10 cellular contexts compared by ENCODE assay signal in genomic region chr1:38044224-38045215, GRCh38. TPM values are rescaled to one million over a fixed set of nuclear protein-coding genes. Genes with fewer than 3 reads are reported as not detected.
A peak's percentile ranks its signal among the peaks of the same experiment; 100 is the strongest.
DNase-seq lines count a peak whose midpoint lies in the region; ATAC-seq and TF ChIP-seq lines count a peak whose summit lies in the region.
"Had no signal": no experiment of that assay in that cellular context is flagged by ENCODE, and none has a peak within 500 bp of the region (broad histone marks: within the 10 kb centered on the region; RNA-seq: fewer than 3 reads in every experiment).

No MANE protein-coding gene starts in this region.

- H3K36me3 ChIP-seq in breast epithelium (no peaks in the 10 kb centered on the region), body of pancreas (replicated peaks in 1 of 2; ENCODE audit: insufficient read depth in 1 of 2, low read depth in 2 of 2) (no peaks in the 10 kb centered on the region)

- CTCF ChIA-PET in AG04449 (lab: Yijun Ruan, JAX), result interaction anchor here (2.2 kb wide), 1 partner anchor 788 kb away, joined by 6 read pairs; no protein-coding TSS in a partner anchor

- H2BK5ac ChIP-seq in H9 (ENCODE audit: insufficient read length, low read length), result no peak overlapping the region

- H2AK5ac ChIP-seq in H9 (ENCODE audit: insufficient read length, low read length), result no peak overlapping the region

- H3K79me2 ChIP-seq in H9 (ENCODE audit: insufficient read depth, low read length), result no peaks in the 10 kb centered on the region; the same call in 1 of the 2 replicates

- H3K9ac ChIP-seq in H9 (ENCODE audit: extremely low read depth, insufficient read length, low read length), result no peak overlapping the region

- no peaks in the 10 kb centered on the region for H3K79me1 ChIP-seq in H9 (ENCODE audit: insufficient read depth, low read depth, low read length, poor library complexity, severe bottlenecking)

- H3K27ac Mint-ChIP-seq in H9 (0 out of 7 replicates have a peak overlapping the region, but pooled peaks of 1 of the 3 experiments have one; percentile 22), mesothelial cell of epicardium (no peak overlapping the region)

- no peak for TF ChIP-seq CTCF in AG04449 (IDR thresholded peaks at IDR 0.05; ENCODE audit: insufficient read depth, low read length, missing control alignments)
- TF ChIP-seq CTCF in H9 (conservative IDR thresholded peaks at IDR 0.05), result no peak
- TF ChIP-seq CTCF in breast epithelium (IDR thresholded peaks at IDR 0.05), result no peak
- TF ChIP-seq CTCF in mesothelial cell of epicardium (IDR thresholded peaks at IDR 0.05; ENCODE audit: unreplicated experiment), result no peak
- no peak for TF ChIP-seq CTCF in body of pancreas (IDR thresholded peaks at IDR 0.05)

- no peak overlapping the region for H2BK120ac ChIP-seq in H9 (ENCODE audit: low read depth, low read length, poor library complexity, severe bottlenecking)

- H3K9me3 ChIP-seq in H9 (ENCODE audit: control insufficient read depth, low read depth, low read length), result no peaks in the 10 kb centered on the region
- no peaks in the 10 kb centered on the region for H3K9me3 ChIP-seq in breast epithelium
- no peaks in the 10 kb centered on the region for H3K9me3 ChIP-seq in body of pancreas

- no peak overlapping the region for H3K56ac ChIP-seq in H9 (ENCODE audit: insufficient read length, low read depth, low read length)

- H3K14ac ChIP-seq in H9 (ENCODE audit: insufficient read depth, low read length), result no peak overlapping the region

- H2BK12ac ChIP-seq in H9 (ENCODE audit: insufficient read length, low read depth, low read length), result no peak overlapping the region

- H2BK20ac ChIP-seq in H9 (ENCODE audit: low read depth, low read length, poor library complexity, severe bottlenecking), result no peak overlapping the region

- peak overlapping the region; percentile 28 for H3K4me3 ChIP-seq in AG04449 (ENCODE audit: low read depth, low read length)
- peak overlapping the region; percentile 18 to 70 (median 63) for H3K4me3 ChIP-seq in breast epithelium
- H3K4me3 ChIP-seq in body of pancreas, result no peak overlapping the region

- POLR2A ChIA-PET in AG04449 (lab: Yijun Ruan, JAX), result no interaction called here

- H3K4ac ChIP-seq in H9 (ENCODE audit: low read depth, low read length), result no peak overlapping the region

- H3K27ac ChIP-seq in H9 (ENCODE audit: insufficient read length, low read depth, low read length) (no peak overlapping the region), breast epithelium (no peak overlapping the region), body of pancreas (no peak overlapping the region)
- H3K27ac ChIP-seq: epithelial cell of prostate had no signal

- H3K4me2 ChIP-seq in H9 (ENCODE audit: insufficient read depth, insufficient read length, low read length), result peak overlapping the region; percentile 68

- H3K4me3 Mint-ChIP-seq in H9 (peak overlapping the region; percentile 79 to 98), mesothelial cell of epicardium (peak overlapping the region; percentile 40)

- H3K23me2 ChIP-seq in H9 (ENCODE audit: insufficient read length, low read depth, low read length, poor library complexity, severe bottlenecking), result peaks cover 22% of the 10 kb centered on the region

- intact Hi-C loops in breast epithelium (cut with DNase I; ENCODE audit: low total_unique reads), result no loop called here
- intact Hi-C loops in body of pancreas (cut with DNase I), result no loop called here

- no peak overlapping the region for H2AFZ ChIP-seq in H9 (ENCODE audit: low read length)

- H3K4me1 Mint-ChIP-seq in H9, result peaks cover 35 to 54% of the 10 kb centered on the region in 2 experiments
- peaks cover 6% of the 10 kb centered on the region for H3K4me1 Mint-ChIP-seq in mesothelial cell of epicardium

- no peak overlapping the region for H3T11ph ChIP-seq in H9 (ENCODE audit: low read length)

- WGBS in H9 (ENCODE audit: extremely low coverage, insufficient read length, low lambda C conversion rate), result no CpG with 5 or more reads among the region's 70 CpGs
- WGBS in body of pancreas, 2 donors, result 5 to 8% methylated on average over 57 to 69 of the region's 70 CpGs

- no peak overlapping the region for H4K8ac ChIP-seq in H9 (replicated peaks; ENCODE audit: insufficient read length, low read depth, low read length)

- H2BK15ac ChIP-seq in H9 (ENCODE audit: low read depth, low read length), result no peak overlapping the region

- peaks cover 10% of the 10 kb centered on the region; the same call in 1 of the 2 replicates for H3K27me3 ChIP-seq in H9 (ENCODE audit: insufficient read depth, low read length)
- H3K27me3 ChIP-seq in breast epithelium, result peaks cover 12 to 38% of the 10 kb centered on the region in 2 donors
- peaks cover 0 to 29% of the 10 kb centered on the region in 2 donors for H3K27me3 ChIP-seq in body of pancreas

- H3K36me3 Mint-ChIP-seq in H9 (ENCODE audit: insufficient read depth in 1 of 3, low read depth in 3 of 3), result peaks cover 16 to 33% (median 32%) of the 10 kb centered on the region in 3 experiments
- no peaks in the 10 kb centered on the region for H3K36me3 Mint-ChIP-seq in mesothelial cell of epicardium

- H4K5ac ChIP-seq in H9 (ENCODE audit: insufficient read length, low read depth, low read length), result no peak overlapping the region

- peaks cover 2 to 4% of the 10 kb centered on the region in 2 experiments; a peak in 3 of 5 replicates for H3K9me3 Mint-ChIP-seq in H9
- no peaks in the 10 kb centered on the region for H3K9me3 Mint-ChIP-seq in mesothelial cell of epicardium

- TF ChIP-seq POLR2A in breast epithelium (IDR thresholded peaks at IDR 0.05) (no peak), body of pancreas (IDR thresholded peaks at IDR 0.05) (no peak)

- no peaks in the 10 kb centered on the region for H4K20me1 ChIP-seq in H9 (ENCODE audit: control insufficient read depth, insufficient read depth, insufficient read length)

- H3K27me3 Mint-ChIP-seq in H9 (ENCODE audit: low read depth) (peaks cover 56% of the 10 kb centered on the region), mesothelial cell of epicardium (ENCODE audit: low read depth) (peaks cover 82% of the 10 kb centered on the region)

- DNase-seq in AG04449 (ENCODE audit: low read depth, low spot score), result no peak
- DNase-seq in H9, result no peak
- no peak for DNase-seq in breast epithelium (ENCODE audit: low spot score in 2 of 2)
- no peak for DNase-seq in mesothelial cell of epicardium (ENCODE audit: low spot score in 2 of 2, unreplicated experiment in 2 of 2)
- DNase-seq in COLO829 (ENCODE audit: low spot score), result no peak
- DNase-seq in body of pancreas, result no peak
- DNase-seq in anterior cingulate cortex (lab: John Stamatoyannopoulos, UW), result no peak
- DNase-seq: NCI-H1436 had no signal

- H3K4me1 ChIP-seq in H9 (ENCODE audit: insufficient read depth, low read length) (peaks cover 1% of the 10 kb centered on the region; the same call in 1 of the 2 replicates), breast epithelium (peaks cover 3 to 4% of the 10 kb centered on the region in 2 donors), body of pancreas (peaks cover 27% of the 10 kb centered on the region)

- ATAC-seq in HG02884 (IDR thresholded peaks at IDR 0.05; ENCODE audit: unreplicated experiment), result no peak
- no peak for ATAC-seq in body of pancreas

- no peak overlapping the region for H4K91ac ChIP-seq in H9 (ENCODE audit: insufficient read length, low read depth, low read length)

- H3K18ac ChIP-seq in H9 (ENCODE audit: insufficient read length, low read depth, low read length), result no peak overlapping the region

- no peak overlapping the region for H3K23ac ChIP-seq in H9 (ENCODE audit: insufficient read length, low read depth, low read length)

RNA-seq across cellular contexts. Expression of gene POU3F1, which starts 2.1 kb away (rescaled TPM):
- 5.8 and 7.0 TPM in 2 replicates for total RNA-seq in H9 (2021)
- total RNA-seq in breast epithelium, result under 1 TPM in 1 of 3 donors, not detected in 2; 0.29 TPM
- 0.16 to 0.45 TPM (median 0.29 TPM) in 3 replicates for total RNA-seq in mesothelial cell of epicardium
- total RNA-seq in body of pancreas, result not detected

RNA-seq across cellular contexts. Expression of gene UTP11, which starts 32.0 kb away (rescaled TPM):
- total RNA-seq in H9 (2021), result 52.4 and 63.1 TPM in 2 replicates
- 10 to 100 TPM; 22.6 to 29.2 (median 25.6) TPM for total RNA-seq in breast epithelium
- total RNA-seq in mesothelial cell of epicardium, result 32.3 to 37.2 TPM (median 36.5 TPM) in 3 replicates
- 10 to 100 TPM; 10.9 to 13.2 TPM for total RNA-seq in body of pancreas

RNA-seq across cellular contexts. Expression of gene FHL3, which starts 39.2 kb away (rescaled TPM):
- total RNA-seq in H9 (2021) (32.8 and 34.2 TPM in 2 replicates), breast epithelium (10 to 100 TPM; 11.8 to 22.6 (median 21.4) TPM), mesothelial cell of epicardium (46.1 to 50.6 TPM (median 46.2 TPM) in 3 replicates), body of pancreas (1 to 10 TPM; 7.3 to 7.8 TPM)

RNA-seq across cellular contexts. Expression of gene SF3A3, which starts 54.7 kb away (rescaled TPM):
- total RNA-seq in H9 (2021) (143 and 144 TPM in 2 replicates), breast epithelium (10 to 100 TPM; 51.8 to 61.8 (median 54.4) TPM), mesothelial cell of epicardium (69.8 to 82.2 TPM (median 80.7 TPM) in 3 replicates), body of pancreas (10 to 100 TPM; 22.1 to 54.1 TPM)

Comparison
In these comparisons a context has a peak if more than half of its experiments do, and no peak if none do; other contexts are left out.
1. H3K4me3 ChIP-seq: peak in AG04449 (single experiment) and breast epithelium (3 of 3); none in body of pancreas (0 of 2).